In the genomic region with DNA sequence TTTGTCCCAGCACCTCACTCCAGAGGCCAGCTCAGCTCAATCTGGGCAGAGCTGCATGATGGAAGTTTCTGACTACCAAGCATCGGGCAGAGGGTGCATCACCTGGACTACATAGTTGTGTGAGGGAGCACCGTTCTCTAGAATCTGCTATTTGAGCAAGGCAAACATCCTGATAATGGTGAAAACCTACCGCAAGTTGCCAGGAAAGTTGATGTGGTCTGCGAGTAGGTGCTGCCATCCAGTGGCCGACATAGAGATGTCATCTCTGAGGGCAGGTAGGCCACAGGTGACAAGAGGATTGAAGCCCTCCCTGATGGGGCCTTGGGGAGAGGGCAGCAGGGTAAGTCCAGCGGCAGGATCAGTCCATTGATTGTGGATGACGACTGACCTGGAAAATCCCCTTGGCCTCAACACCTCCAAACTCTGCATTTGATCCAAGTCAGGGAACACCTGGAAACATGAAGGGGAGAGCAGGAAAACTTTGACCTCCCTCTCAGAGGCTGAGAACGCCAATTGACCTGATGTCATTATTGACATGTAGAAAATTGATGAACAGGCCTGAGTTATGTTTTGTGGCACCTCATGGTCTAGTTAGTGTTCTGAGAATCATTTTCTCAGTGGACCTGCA, we compare ENCODE assay signal across 9 cellular contexts. TPM values are rescaled to one million over a fixed set of nuclear protein-coding genes. Genes with fewer than 3 reads are reported as not detected.
A peak's percentile ranks its signal among the peaks of the same experiment; 100 is the strongest.
DNase-seq lines count a peak whose midpoint lies in the region; ATAC-seq lines count a peak whose summit lies in the region.
"Had no signal": no experiment of that assay in that cellular context is flagged by ENCODE, and none has a peak within 500 bp of the region (broad histone marks: within the 10 kb centered on the region; RNA-seq: fewer than 3 reads in every experiment).

No MANE protein-coding gene starts in this region.

- DNase-seq in COLO829 (ENCODE audit: low spot score): peak; percentile 9
- DNase-seq in RKO (ENCODE audit: low spot score): peak; percentile 33
- peak; percentile 10 for DNase-seq in epithelial cell of prostate (ENCODE audit: low read depth, low spot score)
- peak; percentile 49 for DNase-seq in stimulated activated CD8-positive, alpha-beta memory T cell treated with anti-CD3 and anti-CD28 coated beads, Interleukin-4, amount 100 ng/mL, for 48 hours
- DNase-seq in putamen (ENCODE audit: low spot score): no peak
- no peak for DNase-seq in cardiac septum (ENCODE audit: low spot score)

- ATAC-seq in GM18907 (IDR thresholded peaks at IDR 0.05; ENCODE audit: unreplicated experiment): peak; percentile 85
- peak; percentile 83 for ATAC-seq in HG03175 (IDR thresholded peaks at IDR 0.05; ENCODE audit: unreplicated experiment)

- no peak overlapping the region for H3K27ac ChIP-seq in epithelial cell of prostate

- intact Hi-C loops in cardiac septum (cut with DNase I): no loop called here

RNA-seq across cellular contexts. Expression of a gene that starts 3.9 kb away (rescaled TPM):
- total RNA-seq in cardiac septum: not detected
- total RNA-seq: endothelial cell of umbilical vein had no signal

RNA-seq across cellular contexts. Expression of a gene that starts 34.1 kb away (rescaled TPM):
- not detected for total RNA-seq in cardiac septum
- total RNA-seq: endothelial cell of umbilical vein had no signal

Comparison
In these comparisons a context has a peak if more than half of its experiments do, and no peak if none do; other contexts are left out.
1. DNase-seq: peak in COLO829 (single experiment), RKO (single experiment), epithelial cell of prostate (single experiment) and stimulated activated CD8-positive, alpha-beta memory T cell treated with anti-CD3 and anti-CD28 coated beads, Interleukin-4, amount 100 ng/mL, for 48 hours (single experiment); none in putamen (single experiment) and cardiac septum (single experiment).